ENCODE assay signal across 1 cellular context in genomic region chr21:33383056-33383888, GRCh38.
A peak's percentile ranks its signal among the peaks of the same experiment; 100 is the strongest.
TF ChIP-seq lines count a peak whose summit lies in the region.

No MANE protein-coding gene starts in this region.

TF ChIP-seq in HCT116, 20 proteins besides CTCF, POLR2A, EP300 and RAD21 (continued from another document):
- TF ChIP-seq POLR2AphosphoS5 (IDR thresholded peaks at IDR 0.05; ENCODE audit: low read depth, low read length) (peak; percentile 48; the same call in 1 of the 2 replicates), SRF (IDR thresholded peaks at IDR 0.05; ENCODE audit: low read depth) (no peak), SP1 (IDR thresholded peaks at IDR 0.05; ENCODE audit: low read depth) (no peak), YY1 (IDR thresholded peaks at IDR 0.05; ENCODE audit: extremely low read depth, insufficient replicate concordance, low read depth, low read length) (no peak), ATF3 (IDR thresholded peaks at IDR 0.05) (no peak), ZBTB33 (IDR thresholded peaks at IDR 0.05; ENCODE audit: extremely low read depth, insufficient replicate concordance, low read length) (no peak), ZNF274 (IDR thresholded peaks at IDR 0.05; ENCODE audit: low read depth, low read length) (no peak)
